Comparison of ENCODE assay signal across 12 cellular contexts in the genomic region with DNA sequence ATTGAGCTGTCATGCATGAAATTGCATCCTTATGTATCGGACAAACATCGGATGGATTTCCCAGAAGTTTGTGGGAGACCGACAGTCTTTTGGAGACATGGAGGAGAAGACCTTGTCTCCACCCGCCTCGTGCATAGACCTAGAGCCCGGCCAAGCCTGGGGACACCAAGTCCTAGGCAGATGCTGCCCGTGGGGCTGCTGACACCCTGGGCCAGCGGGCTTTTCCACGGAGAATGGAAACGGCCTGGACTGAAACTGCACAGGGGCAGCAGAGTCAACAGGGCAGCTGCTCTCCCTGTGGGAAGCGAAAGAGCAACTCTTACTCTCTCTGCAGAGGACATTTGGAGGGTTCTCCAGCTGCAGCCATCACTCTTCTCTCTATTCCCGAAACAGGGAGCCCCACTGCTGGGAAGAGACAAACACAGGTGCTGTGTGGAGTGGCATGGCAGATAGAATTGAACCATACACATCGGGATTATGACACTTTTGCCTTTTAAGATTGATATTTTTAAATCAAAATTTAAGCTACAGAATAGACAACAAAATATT.
A peak's percentile ranks its signal among the peaks of the same experiment; 100 is the strongest.
DNase-seq lines count a peak whose midpoint lies in the region; ATAC-seq, FAIRE-seq and TF ChIP-seq lines count a peak whose summit lies in the region.
"Had no signal": no experiment of that assay in that cellular context is flagged by ENCODE, and none has a peak within 500 bp of the region (broad histone marks: within the 10 kb centered on the region; RNA-seq: fewer than 3 reads in every experiment).

No MANE protein-coding gene starts in this region.

- no peaks in the 10 kb centered on the region for H3K36me3 Mint-ChIP-seq in HFFc6 (ENCODE audit: low read depth)
- H3K36me3 Mint-ChIP-seq in naive thymus-derived CD4-positive, alpha-beta T cell = no peaks in the 10 kb centered on the region
- H3K36me3 Mint-ChIP-seq: activated CD4-positive, alpha-beta memory T cell treated with anti-CD3 and anti-CD28 coated beads for 36 hours; activated naive CD4-positive, alpha-beta T cell treated with anti-CD3 and anti-CD28 coated beads, Interleukin-2, amount 50 U/mL, for 72 hours had no signal

- H3K4me3 ChIP-seq in Panc1 (ENCODE audit: low read depth in 2 of 2, low read length in 2 of 2) = peak overlapping the region; percentile 18 to 38; a peak in 3 of 4 replicates
- peak overlapping the region; percentile 18 to 51 for H3K4me3 ChIP-seq in foreskin fibroblast (ENCODE audit: low read depth in 1 of 2, low read length in 2 of 2)
- H3K4me3 ChIP-seq in suprapubic skin = peak overlapping the region; percentile 20
- H3K4me3 ChIP-seq in naive thymus-derived CD4-positive, alpha-beta T cell (ENCODE audit: low read length) = no peak overlapping the region

- H3K27ac ChIP-seq in Panc1 (ENCODE audit: low read length) (no peak overlapping the region), suprapubic skin (no peak overlapping the region)
- H3K27ac ChIP-seq in naive thymus-derived CD4-positive, alpha-beta T cell (ENCODE audit: low read depth, low read length) = no peak overlapping the region

- BruUV-seq in Panc1 (replicated peaks; lab: Mats Ljungman, UMichigan) = no TSS peak

- peak; percentile 30; the same call in 1 of the 2 replicates for ATAC-seq in Panc1
- no peak for ATAC-seq in naive thymus-derived CD4-positive, alpha-beta T cell
- ATAC-seq: activated naive CD4-positive, alpha-beta T cell treated with anti-CD3 and anti-CD28 coated beads, Interleukin-2, amount 50 U/mL, for 72 hours had no signal

- H3K4me1 ChIP-seq in Panc1 (ENCODE audit: control insufficient read depth, insufficient read depth, low read length) (peaks cover 3% of the 10 kb centered on the region; the same call in 1 of the 2 replicates), suprapubic skin (no peaks in the 10 kb centered on the region)
- no peaks in the 10 kb centered on the region for H3K4me1 ChIP-seq in naive thymus-derived CD4-positive, alpha-beta T cell (ENCODE audit: control insufficient read depth in 2 of 2, insufficient read depth in 2 of 2, low read length in 2 of 2)

- H3K4me3 Mint-ChIP-seq in HFFc6 = peak overlapping the region; percentile 91
- H3K4me3 Mint-ChIP-seq in naive thymus-derived CD4-positive, alpha-beta T cell = peak overlapping the region in 1 of 10 donors; percentile 72
- H3K4me3 Mint-ChIP-seq: activated CD4-positive, alpha-beta memory T cell treated with anti-CD3 and anti-CD28 coated beads for 36 hours had no signal

- in situ Hi-C loops in Panc1 (cut with HindIII; ENCODE audit: low pct_unique_long_range_greater_than_20kb, low sequenced_read_pairs) = no loop called here

- H3K27me3 ChIP-seq in Panc1 (ENCODE audit: control insufficient read depth, insufficient read depth, low read length) = no peaks in the 10 kb centered on the region
- no peaks in the 10 kb centered on the region for H3K27me3 ChIP-seq in suprapubic skin
- H3K27me3 ChIP-seq in naive thymus-derived CD4-positive, alpha-beta T cell (ENCODE audit: control insufficient read depth in 2 of 2, insufficient read depth in 2 of 2, low read length in 2 of 2) = no peaks in the 10 kb centered on the region

- no peak for TF ChIP-seq POLR2A in suprapubic skin (IDR thresholded peaks at IDR 0.05)

- intact Hi-C loops in Panc1 (cut with micrococcal nuclease; ENCODE audit: unreplicated experiment) = no loop called here
- intact Hi-C loops in naive thymus-derived CD4-positive, alpha-beta T cell (cut with micrococcal nuclease) = no loop called here

- peak overlapping the region; percentile 24; the same call in 1 of the 2 replicates for H3K27ac Mint-ChIP-seq in HFFc6
- no peak overlapping the region for H3K27ac Mint-ChIP-seq in naive thymus-derived CD4-positive, alpha-beta T cell
- H3K27ac Mint-ChIP-seq: activated CD4-positive, alpha-beta memory T cell treated with anti-CD3 and anti-CD28 coated beads for 36 hours; activated naive CD4-positive, alpha-beta T cell treated with anti-CD3 and anti-CD28 coated beads, Interleukin-2, amount 50 U/mL, for 72 hours had no signal

- CTCF ChIA-PET in Panc1 (lab: Charles Lee) = no interaction called here
- CTCF ChIA-PET in naive thymus-derived CD4-positive, alpha-beta T cell (lab: Charles Lee) = no interaction called here

- DNase-seq in HFFc6 (no peak), Panc1 (ENCODE audit: low read depth, low spot score) (no peak), foreskin fibroblast (peak; percentile 9 to 52), suprapubic skin (ENCODE audit: low spot score in 2 of 2) (no peak), GM19239 (ENCODE audit: insufficient read length, low spot score) (no peak)
- DNase-seq in naive thymus-derived CD4-positive, alpha-beta T cell = no peak
- DNase-seq in activated CD4-positive, alpha-beta T cell treated with anti-CD3 and anti-CD28 coated beads, Interleukin-2, amount 50 U/mL, for 48 hours = no peak
- DNase-seq: activated CD4-positive, alpha-beta memory T cell treated with anti-CD3 and anti-CD28 coated beads for 36 hours; DMS 273 treated with DMSO at 0.1 percent for 48 hours; NCI-H526 treated with DMSO at 0.1 percent for 48 hours; stimulated activated naive CD4-positive, alpha-beta T cell had no signal

- H3K9me3 Mint-ChIP-seq in HFFc6 = 0 out of 2 replicates have a peak, but pooled peaks cover 3% of the 10 kb centered on the region
- H3K9me3 Mint-ChIP-seq in naive thymus-derived CD4-positive, alpha-beta T cell = peaks cover 0 to 5% (median 0%) of the 10 kb centered on the region in 11 donors
- H3K9me3 Mint-ChIP-seq: activated CD4-positive, alpha-beta memory T cell treated with anti-CD3 and anti-CD28 coated beads for 36 hours; activated naive CD4-positive, alpha-beta T cell treated with anti-CD3 and anti-CD28 coated beads, Interleukin-2, amount 50 U/mL, for 72 hours had no signal

- 63% methylated on average over 13 of the region's 13 CpGs for WGBS in suprapubic skin

- H3K9me3 ChIP-seq in Panc1 (ENCODE audit: control insufficient read depth, insufficient read depth, low read depth, low read length) (no peaks in the 10 kb centered on the region), suprapubic skin (no peaks in the 10 kb centered on the region)
- no peaks in the 10 kb centered on the region for H3K9me3 ChIP-seq in naive thymus-derived CD4-positive, alpha-beta T cell (ENCODE audit: control insufficient read depth in 2 of 3, low read length in 3 of 3)

- TF ChIP-seq CTCF in HFFc6 (IDR thresholded peaks at IDR 0.05) (no peak), Panc1 (IDR thresholded peaks at IDR 0.05) (no peak), foreskin fibroblast (IDR thresholded peaks at IDR 0.05; ENCODE audit: low read depth, low read length) (no peak), suprapubic skin (IDR thresholded peaks at IDR 0.05) (no peak)

- FAIRE-seq in GM19239 (lab: Jason Lieb, UNC) = no peak

- peaks cover 23% of the 10 kb centered on the region for H3K4me1 Mint-ChIP-seq in HFFc6 (ENCODE audit: low read depth)
- H3K4me1 Mint-ChIP-seq in naive thymus-derived CD4-positive, alpha-beta T cell = peaks cover 0 to 14% (median 5%) of the 10 kb centered on the region in 7 donors

- peaks cover 6% of the 10 kb centered on the region for H3K27me3 Mint-ChIP-seq in HFFc6 (ENCODE audit: insufficient read depth)
- H3K27me3 Mint-ChIP-seq in naive thymus-derived CD4-positive, alpha-beta T cell = no peaks in the 10 kb centered on the region
- H3K27me3 Mint-ChIP-seq: activated CD4-positive, alpha-beta memory T cell treated with anti-CD3 and anti-CD28 coated beads for 36 hours had no signal

- H3K36me3 ChIP-seq in Panc1 (ENCODE audit: control insufficient read depth, insufficient read depth, low read length) (no peaks in the 10 kb centered on the region), suprapubic skin (no peaks in the 10 kb centered on the region)
- H3K36me3 ChIP-seq in naive thymus-derived CD4-positive, alpha-beta T cell (ENCODE audit: control insufficient read depth in 2 of 3, insufficient read depth in 3 of 3, low read length in 3 of 3) = no peaks in the 10 kb centered on the region

- POLR2A ChIA-PET in Panc1 (lab: Charles Lee) = no interaction called here
- POLR2A ChIA-PET in naive thymus-derived CD4-positive, alpha-beta T cell (lab: Charles Lee) = no interaction called here

- no peak for TF ChIP-seq EP300 in suprapubic skin (IDR thresholded peaks at IDR 0.05)

Comparison
In these comparisons a context has a peak if more than half of its experiments do, and no peak if none do; other contexts are left out.
1. DNase-seq: peak in foreskin fibroblast (2 of 2); none in HFFc6 (single experiment), Panc1 (single experiment), suprapubic skin (0 of 2), GM19239 (single experiment), naive thymus-derived CD4-positive, alpha-beta T cell (0 of 9) and activated CD4-positive, alpha-beta T cell treated with anti-CD3 and anti-CD28 coated beads, Interleukin-2, amount 50 U/mL, for 48 hours (0 of 2).